17 cellular contexts compared by ENCODE assay signal in the genomic region with DNA sequence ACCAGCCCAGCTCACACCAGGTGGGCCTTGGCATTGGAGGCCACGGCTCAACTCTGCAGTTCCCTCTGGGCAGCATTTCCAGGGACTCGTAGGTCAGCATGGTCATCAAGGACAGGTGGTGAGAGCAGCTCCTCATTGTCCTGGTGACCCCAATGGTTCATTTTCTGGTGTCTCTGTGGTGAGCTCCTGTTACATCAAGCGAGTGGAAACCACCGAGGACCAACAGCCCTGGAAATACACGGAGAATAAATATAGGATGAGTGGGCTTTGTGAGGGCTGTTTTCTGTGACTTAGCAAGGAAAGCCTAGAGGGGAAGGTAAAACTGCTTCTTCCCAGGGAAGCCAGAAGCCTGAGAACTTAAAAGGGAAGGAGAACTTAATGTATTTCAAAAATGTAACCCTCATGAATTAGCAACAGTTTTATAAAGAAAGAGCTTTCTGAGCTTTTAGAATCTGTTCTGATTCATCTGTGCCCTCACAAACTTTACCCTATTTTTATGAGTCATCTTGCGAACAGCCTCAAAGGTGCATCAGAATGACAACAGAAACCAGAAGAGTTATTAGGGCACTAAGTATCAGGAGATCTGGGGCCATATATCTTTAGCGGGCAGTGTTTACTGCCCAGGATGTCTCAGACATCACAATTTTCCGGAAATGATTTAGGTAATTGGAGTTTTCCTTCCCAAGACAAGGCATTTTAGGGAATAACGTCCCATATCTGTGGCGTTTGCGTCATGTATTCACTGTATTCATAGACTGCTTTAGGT. TPM values are rescaled to one million over a fixed set of nuclear protein-coding genes. Genes with fewer than 3 reads are reported as not detected.
DNase-seq lines count a peak whose midpoint lies in the region; ATAC-seq lines count a peak whose summit lies in the region.
"Had no signal": no experiment of that assay in that cellular context is flagged by ENCODE, and none has a peak within 500 bp of the region (broad histone marks: within the 10 kb centered on the region; RNA-seq: fewer than 3 reads in every experiment).

No MANE protein-coding gene starts in this region.

- H3K27me3 Mint-ChIP-seq in activated T-cell treated with anti-CD3 and anti-CD28 coated beads, Interleukin-2, amount 50 U/mL, for 4 hours (ENCODE audit: low read depth), result no peaks in the 10 kb centered on the region
- H3K27me3 Mint-ChIP-seq in stimulated activated memory B cell treated with anti-CD40 and anti-IgM and Interleukin-4, amounts not matched to agents 10 μg/mL and 1 μg/mL and 100 μg/mL, for 72 hours, result peaks cover 10% of the 10 kb centered on the region
- H3K27me3 Mint-ChIP-seq: activated CD4-positive, alpha-beta T cell treated with anti-CD3 and anti-CD28 coated beads, Interleukin-2, amount 10 ng/mL, durations not matched to agents 7 days and 5 days had no signal

- H3K4me3 Mint-ChIP-seq in activated T-cell treated with anti-CD3 and anti-CD28 coated beads, Interleukin-2, amount 50 U/mL, for 4 hours, result no peak overlapping the region
- H3K4me3 Mint-ChIP-seq in stimulated activated memory B cell treated with anti-CD40 and anti-IgM and Interleukin-4, amounts not matched to agents 10 μg/mL and 1 μg/mL and 100 μg/mL, for 72 hours, result no peak overlapping the region
- H3K4me3 Mint-ChIP-seq: activated CD4-positive, alpha-beta T cell treated with anti-CD3 and anti-CD28 coated beads, Interleukin-2, amount 10 ng/mL, durations not matched to agents 7 days and 5 days; activated naive CD8-positive, alpha-beta T cell treated with anti-CD3 and anti-CD28 coated beads, Interleukin-2, amount 10 ng/mL, durations not matched to agents 7 days and 5 days had no signal

- intact Hi-C loops in sciatic nerve (cut with DNase I), result no loop called here

- H3K9me3 Mint-ChIP-seq in activated T-cell treated with anti-CD3 and anti-CD28 coated beads, Interleukin-2, amount 50 U/mL, for 4 hours, result no peaks in the 10 kb centered on the region
- no peaks in the 10 kb centered on the region for H3K9me3 Mint-ChIP-seq in stimulated activated memory B cell treated with anti-CD40 and anti-IgM and Interleukin-4, amounts not matched to agents 10 μg/mL and 1 μg/mL and 100 μg/mL, for 72 hours
- H3K9me3 Mint-ChIP-seq: activated CD4-positive, alpha-beta T cell treated with anti-CD3 and anti-CD28 coated beads, Interleukin-2, amount 10 ng/mL, durations not matched to agents 7 days and 5 days; activated naive CD8-positive, alpha-beta T cell treated with anti-CD3 and anti-CD28 coated beads, Interleukin-2, amount 10 ng/mL, durations not matched to agents 7 days and 5 days had no signal

- ATAC-seq in activated T-cell treated with anti-CD3 and anti-CD28 coated beads, Interleukin-2, amount 50 U/mL, for 4 hours, result peak; percentile 91 to 94
- peak; percentile 31 for ATAC-seq in stimulated activated memory B cell treated with anti-CD40 and anti-IgM and Interleukin-4, amounts not matched to agents 10 μg/mL and 1 μg/mL and 100 μg/mL, for 72 hours
- ATAC-seq in HG02763 (IDR thresholded peaks at IDR 0.05; ENCODE audit: unreplicated experiment), result no peak
- ATAC-seq in sciatic nerve, result no peak

- DNase-seq in activated T-cell treated with anti-CD3 and anti-CD28 coated beads, Interleukin-2, amount 50 U/mL, for 4 hours, result no peak
- DNase-seq in activated T-cell treated with anti-CD3 and anti-CD28 coated beads, Interleukin-2, amount 50 U/mL, for 48 hours, result no peak
- DNase-seq in HT-29 (ENCODE audit: low spot score) (peak; percentile 22), amniotic epithelial cell (ENCODE audit: low read depth) (peak; percentile 24), H4 (ENCODE audit: low spot score) (no peak), sciatic nerve (ENCODE audit: low spot score) (no peak)
- DNase-seq: ACHN; activated CD4-positive, alpha-beta T cell treated with anti-CD3 and anti-CD28 coated beads, Interleukin-2, amount 10 ng/mL, durations not matched to agents 7 days and 5 days; activated naive CD8-positive, alpha-beta T cell treated with anti-CD3 and anti-CD28 coated beads, Interleukin-2, amount 10 ng/mL, durations not matched to agents 7 days and 5 days; COR-L47; erythroblast; GF-D8; spleen; upper lobe of left lung had no signal

- no peaks in the 10 kb centered on the region for H3K36me3 Mint-ChIP-seq in activated T-cell treated with anti-CD3 and anti-CD28 coated beads, Interleukin-2, amount 50 U/mL, for 4 hours (ENCODE audit: insufficient read depth)
- no peaks in the 10 kb centered on the region for H3K36me3 Mint-ChIP-seq in stimulated activated memory B cell treated with anti-CD40 and anti-IgM and Interleukin-4, amounts not matched to agents 10 μg/mL and 1 μg/mL and 100 μg/mL, for 72 hours
- H3K36me3 Mint-ChIP-seq: activated naive CD8-positive, alpha-beta T cell treated with anti-CD3 and anti-CD28 coated beads, Interleukin-2, amount 10 ng/mL, durations not matched to agents 7 days and 5 days had no signal

- no peak overlapping the region for H3K27ac Mint-ChIP-seq in stimulated activated memory B cell treated with anti-CD40 and anti-IgM and Interleukin-4, amounts not matched to agents 10 μg/mL and 1 μg/mL and 100 μg/mL, for 72 hours
- H3K27ac Mint-ChIP-seq: activated CD4-positive, alpha-beta T cell treated with anti-CD3 and anti-CD28 coated beads, Interleukin-2, amount 10 ng/mL, durations not matched to agents 7 days and 5 days; activated naive CD8-positive, alpha-beta T cell treated with anti-CD3 and anti-CD28 coated beads, Interleukin-2, amount 10 ng/mL, durations not matched to agents 7 days and 5 days had no signal

- peaks cover 15% of the 10 kb centered on the region for H3K4me1 Mint-ChIP-seq in activated T-cell treated with anti-CD3 and anti-CD28 coated beads, Interleukin-2, amount 50 U/mL, for 4 hours (ENCODE audit: low read depth)
- H3K4me1 Mint-ChIP-seq in stimulated activated memory B cell treated with anti-CD40 and anti-IgM and Interleukin-4, amounts not matched to agents 10 μg/mL and 1 μg/mL and 100 μg/mL, for 72 hours, result peaks cover 8% of the 10 kb centered on the region

RNA-seq across cellular contexts. Expression of gene C2orf92, which starts 18.7 kb away (rescaled TPM):
- total RNA-seq in activated T-cell treated with anti-CD3 and anti-CD28 coated beads, Interleukin-2, amount 50 U/mL, for 4 hours, result 1 to 10 TPM; 3.3 to 4.4 (median 4.0) TPM
- 1.9 and 2.2 TPM in 2 replicates for total RNA-seq in HT-29 (2014; rRNA removed; shearing (Covaris generic))
- total RNA-seq in H4 (2014; rRNA removed; shearing (Covaris generic)), result 0.84 and 1.6 TPM in 2 replicates
- total RNA-seq in sciatic nerve, result 17.7 TPM

RNA-seq across cellular contexts. Expression of gene ACTR1B, which starts 24.4 kb away (rescaled TPM):
- 10 to 100 TPM; 66.3 to 70.7 (median 67.1) TPM for total RNA-seq in activated T-cell treated with anti-CD3 and anti-CD28 coated beads, Interleukin-2, amount 50 U/mL, for 4 hours
- 61.6 and 66.7 TPM in 2 replicates for total RNA-seq in HT-29 (2014; rRNA removed; shearing (Covaris generic))
- total RNA-seq in H4 (2014; rRNA removed; shearing (Covaris generic)), result 31.0 and 31.4 TPM in 2 replicates
- total RNA-seq in sciatic nerve, result 62.9 TPM

RNA-seq across cellular contexts. Expression of gene ZAP70, which starts 25.1 kb away (rescaled TPM):
- 100 to 1,000 TPM; 156 to 194 (median 186) TPM for total RNA-seq in activated T-cell treated with anti-CD3 and anti-CD28 coated beads, Interleukin-2, amount 50 U/mL, for 4 hours
- total RNA-seq in HT-29 (2014; rRNA removed; shearing (Covaris generic)), result 1.8 TPM in 1 of 2 replicates, not detected in the other
- total RNA-seq in H4 (2014; rRNA removed; shearing (Covaris generic)), result not detected in 2 replicates
- total RNA-seq in sciatic nerve, result 4.5 TPM
- total RNA-seq: lung microvascular endothelial cell had no signal

RNA-seq across cellular contexts. Expression of gene COX5B, which starts 42.4 kb away (rescaled TPM):
- total RNA-seq in activated T-cell treated with anti-CD3 and anti-CD28 coated beads, Interleukin-2, amount 50 U/mL, for 4 hours, result 100 to 1,000 TPM; 198 to 216 (median 215) TPM
- total RNA-seq in HT-29 (2014; rRNA removed; shearing (Covaris generic)), result 428 and 475 TPM in 2 replicates
- 385 and 479 TPM in 2 replicates for total RNA-seq in H4 (2014; rRNA removed; shearing (Covaris generic))
- 140 TPM for total RNA-seq in sciatic nerve

Comparison
In these comparisons a context has a peak if more than half of its experiments do, and no peak if none do; other contexts are left out.
1. ATAC-seq: peak in activated T-cell treated with anti-CD3 and anti-CD28 coated beads, Interleukin-2, amount 50 U/mL, for 4 hours (2 of 2) and stimulated activated memory B cell treated with anti-CD40 and anti-IgM and Interleukin-4, amounts not matched to agents 10 μg/mL and 1 μg/mL and 100 μg/mL, for 72 hours (single experiment); none in HG02763 (single experiment) and sciatic nerve (single experiment).
2. DNase-seq: peak in HT-29 (single experiment) and amniotic epithelial cell (single experiment); none in activated T-cell treated with anti-CD3 and anti-CD28 coated beads, Interleukin-2, amount 50 U/mL, for 4 hours (single experiment), activated T-cell treated with anti-CD3 and anti-CD28 coated beads, Interleukin-2, amount 50 U/mL, for 48 hours (0 of 2), H4 (single experiment) and sciatic nerve (single experiment).
3. RNA of gene ZAP70, which starts 25.1 kb away (total RNA-seq): 156 to 194 TPM in activated T-cell treated with anti-CD3 and anti-CD28 coated beads, Interleukin-2, amount 50 U/mL, for 4 hours; 4.5 TPM in sciatic nerve (single experiment), 1.8 TPM in HT-29 and not detected in H4; every median in the first group is over 10 times any median in the second.